ENCODE assay signal across 10 cellular contexts in the genomic region with DNA sequence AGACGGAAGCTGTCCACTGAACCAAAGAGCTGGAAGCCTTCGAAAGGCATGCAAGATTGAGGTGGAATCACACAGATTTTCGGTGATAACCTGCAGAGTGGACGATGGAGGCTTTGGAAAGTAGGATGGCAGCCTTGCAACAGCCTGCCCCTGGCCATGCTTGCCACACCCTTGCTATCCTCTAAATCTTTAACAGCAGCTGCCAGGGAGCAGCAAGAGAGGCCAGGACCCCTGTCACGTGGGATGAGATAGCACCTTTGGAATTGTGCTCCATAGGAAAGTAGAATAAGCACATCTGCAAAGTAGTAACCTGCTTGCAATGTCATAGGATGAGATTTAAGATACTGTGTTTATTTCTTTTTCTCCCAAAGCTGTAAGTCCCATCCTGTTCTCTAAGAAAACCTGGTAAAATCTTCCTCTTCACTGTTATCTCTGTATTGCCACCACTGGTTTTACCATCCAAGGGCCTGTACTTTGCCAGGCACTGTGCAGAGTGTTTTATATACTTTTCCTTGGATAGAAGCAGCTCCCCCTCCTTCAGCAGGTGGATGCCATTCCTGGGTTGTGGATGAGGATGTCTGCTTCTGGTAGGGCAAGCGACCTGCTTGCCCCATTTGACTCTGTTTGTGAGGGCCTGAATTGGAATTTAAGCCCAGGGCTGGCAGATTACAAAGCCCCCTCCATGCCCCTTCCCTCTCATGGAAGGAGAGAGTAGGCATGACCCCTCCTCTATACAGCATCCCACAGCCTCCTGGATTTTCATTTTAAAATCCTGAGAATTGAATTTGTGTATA. TPM values are rescaled to one million over a fixed set of nuclear protein-coding genes. Genes with fewer than 3 reads are reported as not detected.
DNase-seq lines count a peak whose midpoint lies in the region; TF ChIP-seq lines count a peak whose summit lies in the region.
"Had no signal": no experiment of that assay in that cellular context is flagged by ENCODE, and none has a peak within 500 bp of the region (broad histone marks: within the 10 kb centered on the region; RNA-seq: fewer than 3 reads in every experiment).

No MANE protein-coding gene starts in this region.

- peaks cover 39% of the 10 kb centered on the region for H3K4me1 Mint-ChIP-seq in mesothelial cell of epicardium

- peak overlapping the region; percentile 8 for H3K9ac ChIP-seq in adipocyte (ENCODE audit: low read length)

- H3K4me3 Mint-ChIP-seq in mesothelial cell of epicardium = no peak overlapping the region

- no peaks in the 10 kb centered on the region for H3K9me3 ChIP-seq in adipocyte (ENCODE audit: control insufficient read depth, low read length)
- H3K9me3 ChIP-seq in tibial artery = no peaks in the 10 kb centered on the region
- H3K9me3 ChIP-seq in prostate gland = no peaks in the 10 kb centered on the region
- H3K9me3 ChIP-seq: body of pancreas had no signal

- H3K9me3 Mint-ChIP-seq in mesothelial cell of epicardium = no peaks in the 10 kb centered on the region

- peak; percentile 75 for DNase-seq in DMS 273 (lab: John Stamatoyannopoulos, UW; ENCODE audit: unreplicated experiment)
- no peak for DNase-seq in DMS 273 treated with DMSO at 0.1 percent for 48 hours (lab: John Stamatoyannopoulos, UW)
- DNase-seq in adipocyte (ENCODE audit: low read depth) = no peak
- DNase-seq in mesothelial cell of epicardium (ENCODE audit: low spot score in 2 of 2, unreplicated experiment in 2 of 2) = no peak
- DNase-seq in tibial artery = no peak
- no peak for DNase-seq in prostate gland (ENCODE audit: low spot score)
- DNase-seq in middle frontal gyrus (ENCODE audit: extremely low spot score, low spot score) = no peak
- DNase-seq in glomerular visceral epithelial cell (ENCODE audit: extremely low spot score) = no peak

- no peaks in the 10 kb centered on the region for H3K27me3 Mint-ChIP-seq in mesothelial cell of epicardium (ENCODE audit: low read depth)

- H3K27ac Mint-ChIP-seq in mesothelial cell of epicardium = peak overlapping the region; percentile 54

- intact Hi-C loops in tibial artery (cut with DNase I; ENCODE audit: low total_unique reads) (no loop called here), prostate gland (cut with DNase I) (no loop called here)

- H3K36me3 ChIP-seq in adipocyte (ENCODE audit: control insufficient read depth, insufficient read depth, low read length, severe bottlenecking) (peaks cover 4% of the 10 kb centered on the region), tibial artery (no peaks in the 10 kb centered on the region), prostate gland (no peaks in the 10 kb centered on the region)

- 85% methylated on average over 6 of the region's 6 CpGs for whole genome bisulfite sequencing in prostate gland

- no peaks in the 10 kb centered on the region for H3K27me3 ChIP-seq in adipocyte (replicated peaks; ENCODE audit: control insufficient read depth, insufficient read depth, low read length)
- H3K27me3 ChIP-seq in tibial artery = no peaks in the 10 kb centered on the region
- no peaks in the 10 kb centered on the region for H3K27me3 ChIP-seq in prostate gland (replicated peaks; ENCODE audit: insufficient read depth)
- H3K27me3 ChIP-seq: body of pancreas had no signal

- no peak for TF ChIP-seq CTCF in mesothelial cell of epicardium (IDR thresholded peaks at IDR 0.05; ENCODE audit: unreplicated experiment)
- no peak for TF ChIP-seq CTCF in tibial artery (IDR thresholded peaks at IDR 0.05)
- no peak for TF ChIP-seq CTCF in prostate gland (IDR thresholded peaks at IDR 0.05)

- H3K4me1 ChIP-seq in adipocyte (ENCODE audit: control insufficient read depth, insufficient read depth, low read length) = peaks cover 71% of the 10 kb centered on the region
- H3K4me1 ChIP-seq in tibial artery = peaks cover 0 to 86% (median 63%) of the 10 kb centered on the region in 4 donors
- peaks cover 10% of the 10 kb centered on the region for H3K4me1 ChIP-seq in prostate gland (replicated peaks)

- H3K27ac ChIP-seq in tibial artery = peak overlapping the region; percentile 42 to 53
- peak overlapping the region in 1 of 2 donors; percentile 29 for H3K27ac ChIP-seq in prostate gland
- H3K27ac ChIP-seq: 22Rv1 had no signal

- H3K4me3 ChIP-seq in adipocyte (ENCODE audit: low read length) (peak overlapping the region; percentile 45), tibial artery (no peak overlapping the region), prostate gland (no peak overlapping the region)
- H3K4me3 ChIP-seq: body of pancreas had no signal

- no peak for TF ChIP-seq POLR2A in prostate gland (IDR thresholded peaks at IDR 0.05)

- no peaks in the 10 kb centered on the region for H3K36me3 Mint-ChIP-seq in mesothelial cell of epicardium

RNA-seq across cellular contexts. Expression of a gene that starts 10.1 kb away (rescaled TPM):
- total RNA-seq in mesothelial cell of epicardium = 190 to 209 TPM (median 200 TPM) in 3 replicates
- total RNA-seq in prostate gland = 100 to 1,000 TPM in 1 of 2 donors, 10 to 100 TPM in 1; 90.3 to 197 TPM
